15 cellular contexts compared by ENCODE assay signal in the genomic region with DNA sequence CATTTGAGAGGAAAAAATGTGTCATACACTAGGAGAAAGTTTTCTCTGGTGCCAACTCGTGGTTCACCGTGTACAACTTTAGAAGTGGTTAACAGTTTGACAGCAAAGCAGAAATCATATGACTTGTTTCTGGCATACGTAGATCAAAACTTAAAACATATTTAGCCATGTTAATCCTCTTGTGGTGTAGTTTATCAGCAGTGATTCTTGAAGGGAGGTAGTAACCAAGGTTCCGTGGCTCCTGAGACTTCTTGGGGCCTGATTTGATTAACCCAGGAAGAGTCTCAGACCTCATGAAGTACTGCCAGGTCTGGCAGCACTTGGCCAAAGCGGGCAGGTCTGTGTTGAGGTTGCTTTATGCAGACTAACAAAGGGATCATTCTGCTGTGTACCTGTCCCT. TPM values are rescaled to one million over a fixed set of nuclear protein-coding genes. Genes with fewer than 3 reads are reported as not detected.
A peak's percentile ranks its signal among the peaks of the same experiment; 100 is the strongest.
DNase-seq lines count a peak whose midpoint lies in the region; ATAC-seq and TF ChIP-seq lines count a peak whose summit lies in the region.
"Had no signal": no experiment of that assay in that cellular context is flagged by ENCODE, and none has a peak within 500 bp of the region (broad histone marks: within the 10 kb centered on the region; RNA-seq: fewer than 3 reads in every experiment).

No MANE protein-coding gene starts in this region.

- CTCF ChIA-PET in activated CD8-positive, alpha-beta T cell treated with anti-CD3 and anti-CD28 coated beads, Interleukin-2, amount 10 ng/mL, durations not matched to agents 7 days and 5 days (lab: Charles Lee) = interaction anchor here (1.4 to 1.9 kb wide), 2 partner anchors 11 to 127 kb away, joined by 8 to 10 read pairs; no protein-coding TSS in a partner anchor

- peaks cover 0 to 14% (median 0%) of the 10 kb centered on the region in 12 donors for H3K4me1 ChIP-seq in heart left ventricle
- peaks cover 0 to 5% (median 0%) of the 10 kb centered on the region in 4 donors for H3K4me1 ChIP-seq in esophagus muscularis mucosa
- H3K4me1 ChIP-seq: transverse colon had no signal

- TF ChIP-seq POLR2A in heart left ventricle (IDR thresholded peaks at IDR 0.05) (no peak), esophagus muscularis mucosa (IDR thresholded peaks at IDR 0.05; ENCODE audit: low read depth) (no peak)

- intact Hi-C loops in heart left ventricle (cut with DNase I) = no loop called here
- intact Hi-C loops in esophagus muscularis mucosa (cut with DNase I) = no loop called here

- 44 to 54% (median 51%) methylated on average over 5 of the region's 5 CpGs for WGBS in heart left ventricle, 4 donors
- WGBS in esophagus muscularis mucosa = 84% methylated on average over 5 of the region's 5 CpGs

- POLR2A ChIA-PET in activated CD8-positive, alpha-beta T cell treated with anti-CD3 and anti-CD28 coated beads, Interleukin-2, amount 10 ng/mL, durations not matched to agents 7 days and 5 days (lab: Charles Lee) = interaction anchor here (0.8 to 1.9 kb wide), 2 partner anchors 11 to 67 kb away, joined by 5 to 6 read pairs; no protein-coding TSS in a partner anchor

- H3K4me1 Mint-ChIP-seq in activated CD8-positive, alpha-beta T cell treated with anti-CD3 and anti-CD28 coated beads, Interleukin-2, amount 10 ng/mL, durations not matched to agents 7 days and 5 days (ENCODE audit: low read depth) = peaks cover 12% of the 10 kb centered on the region
- peaks cover 43% of the 10 kb centered on the region for H3K4me1 Mint-ChIP-seq in stimulated activated effector memory CD8-positive, alpha-beta T cell treated with anti-CD3 and anti-CD28 coated beads, Interleukin-12 subunit alpha, Interleukin-12 subunit beta, amount 100 ng/mL, for 72 hours
- H3K4me1 Mint-ChIP-seq: brain had no signal

- no peak for TF ChIP-seq CTCF in heart left ventricle (IDR thresholded peaks at IDR 0.05)
- TF ChIP-seq CTCF in esophagus muscularis mucosa (IDR thresholded peaks at IDR 0.05) = no peak

- DNase-seq in activated T-cell treated with anti-CD3 and anti-CD28 coated beads, Interleukin-2, amount 50 U/mL, for 1 hour = peak; percentile 29
- DNase-seq in activated T-cell treated with anti-CD3 and anti-CD28 coated beads for 4 hours (no peak), heart left ventricle (no peak), HT-29 (ENCODE audit: low spot score) (no peak), esophagus muscularis mucosa (ENCODE audit: extremely low spot score) (no peak)
- DNase-seq in activated CD8-positive, alpha-beta T cell treated with anti-CD3 and anti-CD28 coated beads, Interleukin-2, amount 10 ng/mL, durations not matched to agents 7 days and 5 days = peak; percentile 35
- DNase-seq in stimulated activated effector memory CD8-positive, alpha-beta T cell treated with anti-CD3 and anti-CD28 coated beads, Interleukin-12 subunit alpha, Interleukin-12 subunit beta, amount 100 ng/mL, for 72 hours (ENCODE audit: low spot score in 2 of 2) = peak in 1 of 2 donors; percentile 61
- no peak for DNase-seq in NK-92 treated with Interleukin-12 subunit alpha and Interleukin-12 subunit beta, amount 100 ng/mL, for 24 hours (lab: John Stamatoyannopoulos, UW)
- DNase-seq: DMS53, Karpas-422, NCI-H2081, transverse colon had no signal

- peaks cover 52% of the 10 kb centered on the region for H3K36me3 Mint-ChIP-seq in activated CD8-positive, alpha-beta T cell treated with anti-CD3 and anti-CD28 coated beads, Interleukin-2, amount 10 ng/mL, durations not matched to agents 7 days and 5 days (ENCODE audit: low read depth)
- peaks cover 100% of the 10 kb centered on the region for H3K36me3 Mint-ChIP-seq in stimulated activated effector memory CD8-positive, alpha-beta T cell treated with anti-CD3 and anti-CD28 coated beads, Interleukin-12 subunit alpha, Interleukin-12 subunit beta, amount 100 ng/mL, for 72 hours

- H3K4me3 ChIP-seq in heart left ventricle (no peak overlapping the region), esophagus muscularis mucosa (no peak overlapping the region)
- H3K4me3 ChIP-seq: SK-N-MC, transverse colon had no signal

- H3K36me3 ChIP-seq in heart left ventricle (peaks cover 0 to 100% (median 97%) of the 10 kb centered on the region in 9 donors), esophagus muscularis mucosa (peaks cover 55 to 100% (median 86%) of the 10 kb centered on the region in 4 donors)

- H3K27ac ChIP-seq in heart left ventricle = peak overlapping the region in 5 of 12 donors; percentile 1 to 52 (median 41)
- H3K27ac ChIP-seq in esophagus muscularis mucosa (replicated peaks in 1 of 4) = no peak overlapping the region
- H3K27ac ChIP-seq: parathyroid adenoma, transverse colon had no signal

- ATAC-seq in activated CD8-positive, alpha-beta T cell treated with anti-CD3 and anti-CD28 coated beads, Interleukin-2, amount 10 ng/mL, durations not matched to agents 7 days and 5 days = peak; percentile 73
- ATAC-seq in heart left ventricle = peak; percentile 16 to 52 (median 42)
- peak; percentile 97 for ATAC-seq in stimulated activated effector memory CD8-positive, alpha-beta T cell treated with anti-CD3 and anti-CD28 coated beads, Interleukin-12 subunit alpha, Interleukin-12 subunit beta, amount 100 ng/mL, for 72 hours

- no peaks in the 10 kb centered on the region for H3K27me3 Mint-ChIP-seq in activated CD8-positive, alpha-beta T cell treated with anti-CD3 and anti-CD28 coated beads, Interleukin-2, amount 10 ng/mL, durations not matched to agents 7 days and 5 days (ENCODE audit: low read depth)
- H3K27me3 Mint-ChIP-seq: brain had no signal

- no peaks in the 10 kb centered on the region for H3K27me3 ChIP-seq in heart left ventricle
- no peaks in the 10 kb centered on the region for H3K27me3 ChIP-seq in esophagus muscularis mucosa
- H3K27me3 ChIP-seq: transverse colon had no signal

- H3K9me3 ChIP-seq in heart left ventricle = no peaks in the 10 kb centered on the region
- H3K9me3 ChIP-seq in esophagus muscularis mucosa = no peaks in the 10 kb centered on the region
- H3K9me3 ChIP-seq: transverse colon had no signal

- TF ChIP-seq EP300 in esophagus muscularis mucosa (IDR thresholded peaks at IDR 0.05) = no peak

- no peak overlapping the region for H3K4me3 Mint-ChIP-seq in activated CD8-positive, alpha-beta T cell treated with anti-CD3 and anti-CD28 coated beads, Interleukin-2, amount 10 ng/mL, durations not matched to agents 7 days and 5 days
- H3K4me3 Mint-ChIP-seq in stimulated activated effector memory CD8-positive, alpha-beta T cell treated with anti-CD3 and anti-CD28 coated beads, Interleukin-12 subunit alpha, Interleukin-12 subunit beta, amount 100 ng/mL, for 72 hours = peak overlapping the region; percentile 38
- H3K4me3 Mint-ChIP-seq: brain had no signal

- no peak overlapping the region for H3K27ac Mint-ChIP-seq in activated CD8-positive, alpha-beta T cell treated with anti-CD3 and anti-CD28 coated beads, Interleukin-2, amount 10 ng/mL, durations not matched to agents 7 days and 5 days
- peak overlapping the region; percentile 90 for H3K27ac Mint-ChIP-seq in stimulated activated effector memory CD8-positive, alpha-beta T cell treated with anti-CD3 and anti-CD28 coated beads, Interleukin-12 subunit alpha, Interleukin-12 subunit beta, amount 100 ng/mL, for 72 hours

- H3K9me3 Mint-ChIP-seq in activated CD8-positive, alpha-beta T cell treated with anti-CD3 and anti-CD28 coated beads, Interleukin-2, amount 10 ng/mL, durations not matched to agents 7 days and 5 days (ENCODE audit: insufficient read depth) = no peaks in the 10 kb centered on the region
- no peaks in the 10 kb centered on the region for H3K9me3 Mint-ChIP-seq in stimulated activated effector memory CD8-positive, alpha-beta T cell treated with anti-CD3 and anti-CD28 coated beads, Interleukin-12 subunit alpha, Interleukin-12 subunit beta, amount 100 ng/mL, for 72 hours
- H3K9me3 Mint-ChIP-seq: brain had no signal

RNA-seq across cellular contexts. Expression of gene SREBF2, which starts 40.5 kb away (rescaled TPM):
- total RNA-seq in activated CD8-positive, alpha-beta T cell treated with anti-CD3 and anti-CD28 coated beads, Interleukin-2, amount 10 ng/mL, durations not matched to agents 7 days and 5 days = 10 to 100 TPM; 93.0 to 93.7 TPM
- total RNA-seq in heart left ventricle (100 to 1,000 TPM in 3 of 9 donors, 10 to 100 TPM in 6; 49.1 to 109 (median 73.0) TPM), esophagus muscularis mucosa (10 to 100 TPM; 56.4 to 97.7 (median 57.2) TPM)
- polyA plus RNA-seq in heart left ventricle = 100 to 1,000 TPM in 1 of 2 donors, 10 to 100 TPM in 1; 39.4 to 115 TPM
- 88.5 and 104 TPM in 2 replicates for total RNA-seq in HT-29 (2014; rRNA removed; shearing (Covaris generic))

RNA-seq across cellular contexts. Expression of gene SHISA8, which starts 41.5 kb away (rescaled TPM):
- total RNA-seq in activated CD8-positive, alpha-beta T cell treated with anti-CD3 and anti-CD28 coated beads, Interleukin-2, amount 10 ng/mL, durations not matched to agents 7 days and 5 days = not detected
- 1 to 10 TPM in 4 of 9 donors, under 1 TPM in 5; 0.48 to 4.4 (median 1.00) TPM for total RNA-seq in heart left ventricle
- polyA plus RNA-seq in heart left ventricle = 1 to 10 TPM in 1 of 2 donors, not detected in 1; 1.7 TPM
- total RNA-seq in HT-29 (2014; rRNA removed; shearing (Covaris generic)) = not detected in 2 replicates
- under 1 TPM in 1 of 4 donors, not detected in 3; 0.83 TPM for total RNA-seq in esophagus muscularis mucosa

RNA-seq across cellular contexts. Expression of gene TNFRSF13C, which starts 53.2 kb away (rescaled TPM):
- total RNA-seq in activated CD8-positive, alpha-beta T cell treated with anti-CD3 and anti-CD28 coated beads, Interleukin-2, amount 10 ng/mL, durations not matched to agents 7 days and 5 days = 1 to 10 TPM; 1.2 to 1.6 TPM
- total RNA-seq in heart left ventricle = under 1 TPM in 8 of 9 donors, not detected in 1; 0.35 to 0.61 (median 0.44) TPM
- polyA plus RNA-seq in heart left ventricle = under 1 TPM; 0.07 to 0.34 TPM
- 0.08 and 0.51 TPM in 2 replicates for total RNA-seq in HT-29 (2014; rRNA removed; shearing (Covaris generic))
- under 1 TPM in 2 of 4 donors, not detected in 2; 0.17 to 0.33 TPM for total RNA-seq in esophagus muscularis mucosa

Comparison
In these comparisons a context has a peak if more than half of its experiments do, and no peak if none do; other contexts are left out.
1. DNase-seq: peak in activated T-cell treated with anti-CD3 and anti-CD28 coated beads, Interleukin-2, amount 50 U/mL, for 1 hour (single experiment) and activated CD8-positive, alpha-beta T cell treated with anti-CD3 and anti-CD28 coated beads, Interleukin-2, amount 10 ng/mL, durations not matched to agents 7 days and 5 days (single experiment); none in activated T-cell treated with anti-CD3 and anti-CD28 coated beads for 4 hours (single experiment), heart left ventricle (0 of 5), HT-29 (single experiment), NK-92 treated with Interleukin-12 subunit alpha and Interleukin-12 subunit beta, amount 100 ng/mL, for 24 hours (single experiment) and esophagus muscularis mucosa (single experiment).
2. ATAC-seq: peak in every context shown above with its lines; median percentile 97 in stimulated activated effector memory CD8-positive, alpha-beta T cell treated with anti-CD3 and anti-CD28 coated beads, Interleukin-12 subunit alpha, Interleukin-12 subunit beta, amount 100 ng/mL, for 72 hours; 73 in activated CD8-positive, alpha-beta T cell treated with anti-CD3 and anti-CD28 coated beads, Interleukin-2, amount 10 ng/mL, durations not matched to agents 7 days and 5 days; 42 in heart left ventricle.